Comparison of ENCODE assay signal across 8 cellular contexts in the genomic region with DNA sequence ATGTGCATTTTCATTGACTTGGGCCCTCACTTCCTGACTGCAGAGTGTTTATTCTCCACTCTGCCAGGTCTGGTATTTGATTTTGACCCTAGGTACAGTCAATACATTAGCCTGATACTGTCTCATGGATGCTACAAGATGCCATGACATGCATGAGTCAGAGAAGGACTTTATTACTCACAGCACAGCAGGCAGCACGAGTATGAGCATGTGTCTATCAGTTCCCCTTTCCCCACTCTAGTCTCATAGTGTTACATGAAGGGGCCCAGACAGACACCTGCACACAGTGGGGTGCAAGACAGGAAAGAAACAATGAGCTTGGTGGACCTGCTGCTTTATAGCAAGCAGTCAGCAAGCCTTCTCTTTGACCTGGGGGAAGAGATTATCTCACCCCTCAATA. TPM values are rescaled to one million over a fixed set of nuclear protein-coding genes. Genes with fewer than 3 reads are reported as not detected.
DNase-seq lines count a peak whose midpoint lies in the region; ATAC-seq and TF ChIP-seq lines count a peak whose summit lies in the region.

No MANE protein-coding gene starts in this region.

- H3K27ac Mint-ChIP-seq in activated naive CD8-positive, alpha-beta T cell = peak overlapping the region; percentile 76

- BruUV-seq in PC-9 (replicated peaks; lab: Mats Ljungman, UMichigan) = no TSS peak

- peaks cover 30% of the 10 kb centered on the region for H3K36me3 ChIP-seq in PC-9 (ENCODE audit: low read depth)

- no peaks in the 10 kb centered on the region for H3K27me3 Mint-ChIP-seq in activated naive CD8-positive, alpha-beta T cell

- CTCF ChIA-PET in PC-9 (lab: Charles Lee) = no interaction called here

- ATAC-seq in HG03442 (IDR thresholded peaks at IDR 0.05; ENCODE audit: unreplicated experiment) = peak; percentile 97

- no peaks in the 10 kb centered on the region for H3K27me3 ChIP-seq in PC-9 (ENCODE audit: insufficient read depth, low read depth)

- no peak overlapping the region for H2AFZ ChIP-seq in PC-9

- H3K4me2 ChIP-seq in PC-9 = no peak overlapping the region

- peaks cover 16% of the 10 kb centered on the region; the same call in 1 of the 2 replicates for H3K4me1 ChIP-seq in PC-9 (replicated peaks; ENCODE audit: insufficient read depth)

- H4K20me1 ChIP-seq in PC-9 (ENCODE audit: insufficient read depth) = no peaks in the 10 kb centered on the region

- peaks cover 50% of the 10 kb centered on the region for H3K4me1 Mint-ChIP-seq in activated naive CD8-positive, alpha-beta T cell (ENCODE audit: low read depth)

- H3K27ac ChIP-seq in PC-9 = no peak overlapping the region

- DNase-seq in Daoy (ENCODE audit: low read depth) (peak; percentile 78), GM20000 (ENCODE audit: low spot score) (peak; percentile 42), PC-9 (no peak), NCI-H526 treated with DMSO at 0.1 percent for 48 hours (lab: John Stamatoyannopoulos, UW) (no peak), DMS153 treated with DMSO at 0.1 percent for 48 hours (lab: John Stamatoyannopoulos, UW; ENCODE audit: unreplicated experiment) (no peak), cortex of kidney (lab: John Stamatoyannopoulos, UW) (no peak)

- H3K79me2 ChIP-seq in PC-9 (ENCODE audit: low read depth) = peaks cover 64% of the 10 kb centered on the region

- no peaks in the 10 kb centered on the region for H3K9me3 ChIP-seq in PC-9 (ENCODE audit: insufficient read depth, low read depth)

- intact Hi-C loops in PC-9 (cut with micrococcal nuclease; ENCODE audit: unreplicated experiment) = no loop called here

- POLR2A ChIA-PET in PC-9 (lab: Charles Lee; ENCODE audit: unreplicated experiment) = no interaction called here

- H3K36me3 Mint-ChIP-seq in activated naive CD8-positive, alpha-beta T cell = no peaks in the 10 kb centered on the region

- H3K9me2 ChIP-seq in PC-9 (ENCODE audit: insufficient read depth) = no peaks in the 10 kb centered on the region; the same call in 1 of the 2 replicates

- H3K4me3 Mint-ChIP-seq in activated naive CD8-positive, alpha-beta T cell = no peak overlapping the region

- H3K9me3 Mint-ChIP-seq in activated naive CD8-positive, alpha-beta T cell (ENCODE audit: low read depth) = no peaks in the 10 kb centered on the region

- H3K4me3 ChIP-seq in PC-9 = no peak overlapping the region

- peaks cover 20% of the 10 kb centered on the region for H3F3A ChIP-seq in PC-9 (ENCODE audit: insufficient read depth, low read depth)

- TF ChIP-seq CTCF in GM20000 (IDR thresholded peaks at IDR 0.05; ENCODE audit: extremely low read depth, missing control alignments) = no peak
- no peak for TF ChIP-seq CTCF in PC-9 (conservative IDR thresholded peaks at IDR 0.05)

RNA-seq across cellular contexts. Expression of a gene that starts 19.6 kb away (rescaled TPM):
- total RNA-seq in Daoy (2014; rRNA removed; shearing (Covaris generic)) = 27.4 and 32.0 TPM in 2 replicates
- 24.7 and 35.8 TPM in 2 replicates for total RNA-seq in PC-9 (2021)

Comparison
In these comparisons a context has a peak if more than half of its experiments do, and no peak if none do; other contexts are left out.
1. DNase-seq: peak in Daoy (single experiment) and GM20000 (single experiment); none in PC-9 (0 of 2), NCI-H526 treated with DMSO at 0.1 percent for 48 hours (single experiment), DMS153 treated with DMSO at 0.1 percent for 48 hours (single experiment) and cortex of kidney (single experiment).